In genomic region chr9:137127301-137128157, GRCh38 we compare ENCODE assay signal across 8 cellular contexts. TPM values are rescaled to one million over a fixed set of nuclear protein-coding genes. Genes with fewer than 3 reads are reported as not detected.
A peak's percentile ranks its signal among the peaks of the same experiment; 100 is the strongest.
DNase-seq lines count a peak whose midpoint lies in the region; ATAC-seq lines count a peak whose summit lies in the region.

No MANE protein-coding gene starts in this region.

- no peaks in the 10 kb centered on the region for H3K27me3 Mint-ChIP-seq in activated T-helper 2 cell treated with anti-CD3 and anti-CD28 coated beads, Interferon-gamma antibody, Interleukin-2, Interleukin-4, amounts not matched to agents 10 μg/mL and 5 μg/mL and 100 μg/mL, durations not matched to agents 14 hours and 24 hours and 36 hours (ENCODE audit: low read depth)

- H3K27ac Mint-ChIP-seq in activated T-helper 2 cell treated with anti-CD3 and anti-CD28 coated beads, Interferon-gamma antibody, Interleukin-2, Interleukin-4, amounts not matched to agents 10 μg/mL and 5 μg/mL and 100 μg/mL, durations not matched to agents 14 hours and 24 hours and 36 hours: peak overlapping the region; percentile 87

- peak; percentile 59 for DNase-seq in KG1 (lab: John Stamatoyannopoulos, UW)
- peak; percentile 36 for DNase-seq in activated T-helper 2 cell treated with anti-CD3 and anti-CD28 coated beads, Interferon-gamma antibody, Interleukin-2, Interleukin-4, amounts not matched to agents 10 μg/mL and 5 μg/mL and 100 μg/mL, durations not matched to agents 14 hours and 24 hours and 36 hours (ENCODE audit: low spot score)

- peaks cover 46 to 78% (median 68%) of the 10 kb centered on the region in 10 experiments for H3K4me1 ChIP-seq in BLaER1 treated with 17β-estradiol and CSF1 and Interleukin-3, amounts not matched to agents 10 nM and 100 nM

- H4K20me1 ChIP-seq in BLaER1 treated with 17β-estradiol and CSF1 and Interleukin-3, amounts not matched to agents 10 nM and 100 nM: peaks cover 0 to 18% (median 5%) of the 10 kb centered on the region in 11 experiments; a peak in 7 of 22 replicates

- no peak for ATAC-seq in HG03159 (IDR thresholded peaks at IDR 0.05; ENCODE audit: unreplicated experiment)
- ATAC-seq in GM21717 (IDR thresholded peaks at IDR 0.05; ENCODE audit: unreplicated experiment): no peak
- ATAC-seq in HG03196 (IDR thresholded peaks at IDR 0.05; ENCODE audit: unreplicated experiment): no peak
- no peak for ATAC-seq in HG03354 (IDR thresholded peaks at IDR 0.05; ENCODE audit: poor library complexity, severe bottlenecking, unreplicated experiment)

- H3K4me1 Mint-ChIP-seq in activated T-helper 2 cell treated with anti-CD3 and anti-CD28 coated beads, Interferon-gamma antibody, Interleukin-2, Interleukin-4, amounts not matched to agents 10 μg/mL and 5 μg/mL and 100 μg/mL, durations not matched to agents 14 hours and 24 hours and 36 hours (ENCODE audit: low read depth): peaks cover 26% of the 10 kb centered on the region

- peak overlapping the region; percentile 32 to 87 (median 76); a peak in 21 of 22 replicates for H3K27ac ChIP-seq in BLaER1 treated with 17β-estradiol and CSF1 and Interleukin-3, amounts not matched to agents 10 nM and 100 nM
- H3K27ac ChIP-seq in layer of hippocampus (ENCODE audit: low read depth, low read length): peak overlapping the region; percentile 30

- H3K9ac ChIP-seq in BLaER1 treated with 17β-estradiol and CSF1 and Interleukin-3, amounts not matched to agents 10 nM and 100 nM: peak overlapping the region; percentile 76 to 93 (median 84)

- peaks cover 3% of the 10 kb centered on the region for H3K36me3 Mint-ChIP-seq in activated T-helper 2 cell treated with anti-CD3 and anti-CD28 coated beads, Interferon-gamma antibody, Interleukin-2, Interleukin-4, amounts not matched to agents 10 μg/mL and 5 μg/mL and 100 μg/mL, durations not matched to agents 14 hours and 24 hours and 36 hours (ENCODE audit: low read depth)

- peak overlapping the region; percentile 88 for H3K4me3 Mint-ChIP-seq in activated T-helper 2 cell treated with anti-CD3 and anti-CD28 coated beads, Interferon-gamma antibody, Interleukin-2, Interleukin-4, amounts not matched to agents 10 μg/mL and 5 μg/mL and 100 μg/mL, durations not matched to agents 14 hours and 24 hours and 36 hours (ENCODE audit: low read depth)

- H3K4me2 ChIP-seq in BLaER1 treated with 17β-estradiol and CSF1 and Interleukin-3, amounts not matched to agents 10 nM and 100 nM: peak overlapping the region; percentile 88 to 100 (median 98)

- H3K27me3 ChIP-seq in BLaER1 treated with 17β-estradiol and CSF1 and Interleukin-3, amounts not matched to agents 10 nM and 100 nM: no peaks in the 10 kb centered on the region
- H3K27me3 ChIP-seq in layer of hippocampus (ENCODE audit: control insufficient read depth, insufficient read depth, low read length): no peaks in the 10 kb centered on the region

- no peaks in the 10 kb centered on the region for H3K9me3 Mint-ChIP-seq in activated T-helper 2 cell treated with anti-CD3 and anti-CD28 coated beads, Interferon-gamma antibody, Interleukin-2, Interleukin-4, amounts not matched to agents 10 μg/mL and 5 μg/mL and 100 μg/mL, durations not matched to agents 14 hours and 24 hours and 36 hours

- intact Hi-C loops in activated T-helper 2 cell treated with anti-CD3 and anti-CD28 coated beads, Interferon-gamma antibody, Interleukin-2, Interleukin-4, amounts not matched to agents 10 μg/mL and 5 μg/mL and 100 μg/mL, durations not matched to agents 14 hours and 24 hours and 36 hours (cut with micrococcal nuclease): loop anchor here (2.0 to 10.0 kb wide), 5 partner anchors 41 to 1033 kb away; partner anchors contain the start of genes LRRC26, MAN1B1, NACC2 and TMEM210

- H3K4me3 ChIP-seq in BLaER1 treated with 17β-estradiol and CSF1 and Interleukin-3, amounts not matched to agents 10 nM and 100 nM: peak overlapping the region; percentile 69 to 83 (median 80)

- H3K9me3 ChIP-seq in BLaER1 treated with 17β-estradiol and CSF1 and Interleukin-3, amounts not matched to agents 10 nM and 100 nM (replicated peaks in 1 of 11): peaks cover 0 to 7% (median 0%) of the 10 kb centered on the region in 11 experiments; a peak in 1 of 22 replicates

- H3K36me3 ChIP-seq in BLaER1 treated with 17β-estradiol and CSF1 and Interleukin-3, amounts not matched to agents 10 nM and 100 nM: no peaks in the 10 kb centered on the region

RNA-seq across cellular contexts. Expression of gene GRIN1, which starts 11.4 kb away (rescaled TPM):
- total RNA-seq in activated T-helper 2 cell treated with anti-CD3 and anti-CD28 coated beads, Interferon-gamma antibody, Interleukin-2, Interleukin-4, amounts not matched to agents 10 μg/mL and 5 μg/mL and 100 μg/mL, durations not matched to agents 14 hours and 24 hours and 36 hours: 0.07 TPM in 1 of 2 replicates, not detected in the other

RNA-seq across cellular contexts. Expression of gene DPP7, which starts 13.0 kb away (rescaled TPM):
- total RNA-seq in activated T-helper 2 cell treated with anti-CD3 and anti-CD28 coated beads, Interferon-gamma antibody, Interleukin-2, Interleukin-4, amounts not matched to agents 10 μg/mL and 5 μg/mL and 100 μg/mL, durations not matched to agents 14 hours and 24 hours and 36 hours: 318 and 321 TPM in 2 replicates

RNA-seq across cellular contexts. Expression of gene MAN1B1, which starts 40.7 kb away (rescaled TPM):
- 47.5 and 52.2 TPM in 2 replicates for total RNA-seq in activated T-helper 2 cell treated with anti-CD3 and anti-CD28 coated beads, Interferon-gamma antibody, Interleukin-2, Interleukin-4, amounts not matched to agents 10 μg/mL and 5 μg/mL and 100 μg/mL, durations not matched to agents 14 hours and 24 hours and 36 hours

RNA-seq across cellular contexts. Expression of gene LRRC26, which starts 42.3 kb away (rescaled TPM):
- total RNA-seq in activated T-helper 2 cell treated with anti-CD3 and anti-CD28 coated beads, Interferon-gamma antibody, Interleukin-2, Interleukin-4, amounts not matched to agents 10 μg/mL and 5 μg/mL and 100 μg/mL, durations not matched to agents 14 hours and 24 hours and 36 hours: 0.21 and 0.34 TPM in 2 replicates

RNA-seq across cellular contexts. Expression of gene TMEM210, which starts 44.3 kb away (rescaled TPM):
- total RNA-seq in activated T-helper 2 cell treated with anti-CD3 and anti-CD28 coated beads, Interferon-gamma antibody, Interleukin-2, Interleukin-4, amounts not matched to agents 10 μg/mL and 5 μg/mL and 100 μg/mL, durations not matched to agents 14 hours and 24 hours and 36 hours: not detected in 2 replicates
